1 cellular context compared by ENCODE assay signal in genomic region chr17:80313160-80313829, GRCh38.
TF ChIP-seq lines count a peak whose summit lies in the region.

No MANE protein-coding gene starts in this region.

TF ChIP-seq in GM23338, 12 proteins besides CTCF, POLR2A, EP300 and RAD21 (continued from another document):
- no peak for TF ChIP-seq ZNF462 (CRISPR knock-in tag; IDR thresholded peaks at IDR 0.05)
- no peak for TF ChIP-seq ETS1 (IDR thresholded peaks at IDR 0.05)
- no peak for TF ChIP-seq CREB1 (CRISPR knock-in tag; IDR thresholded peaks at IDR 0.05; ENCODE audit: low read depth)
- no peak for TF ChIP-seq ZNF331 (CRISPR knock-in tag; IDR thresholded peaks at IDR 0.05; ENCODE audit: low read depth)
- TF ChIP-seq JUNB (IDR thresholded peaks at IDR 0.05; ENCODE audit: unreplicated experiment), result no peak
- TF ChIP-seq ZNF114 (CRISPR knock-in tag; IDR thresholded peaks at IDR 0.05), result no peak
- no peak for TF ChIP-seq EZH2phosphoT487 (IDR thresholded peaks at IDR 0.05; ENCODE audit: unreplicated experiment)
- no peak for TF ChIP-seq NANOG (IDR thresholded peaks at IDR 0.05; ENCODE audit: borderline replicate concordance)
- TF ChIP-seq REST (IDR thresholded peaks at IDR 0.05; ENCODE audit: unreplicated experiment), result no peak
- no peak for TF ChIP-seq EZH2 (IDR thresholded peaks at IDR 0.05; ENCODE audit: low read depth, unreplicated experiment)
- no peak for TF ChIP-seq POLR2AphosphoS5 (IDR thresholded peaks at IDR 0.05; ENCODE audit: low read depth)
